In genomic region chr20:20611165-20611564, GRCh38 we compare ENCODE assay signal across 18 cellular contexts.
DNase-seq lines count a peak whose midpoint lies in the region; ATAC-seq lines count a peak whose summit lies in the region.
"Had no signal": no experiment of that assay in that cellular context is flagged by ENCODE, and none has a peak within 500 bp of the region (broad histone marks: within the 10 kb centered on the region; RNA-seq: fewer than 3 reads in every experiment).

No MANE protein-coding gene starts in this region.

- no peak for ATAC-seq in stimulated activated naive CD8-positive, alpha-beta T cell treated with anti-CD3 and anti-CD28 coated beads, Interleukin-15, Interleukin-2, amounts not matched to agents 100 U/mL and 50 U/mL, for 24 hours
- no peak for ATAC-seq in GM21447 (IDR thresholded peaks at IDR 0.05; ENCODE audit: unreplicated experiment)
- no peak for ATAC-seq in GM18867 (IDR thresholded peaks at IDR 0.05; ENCODE audit: unreplicated experiment)
- ATAC-seq: heart left ventricle, K562, left cardiac atrium had no signal

- DNase-seq in DMS79 (lab: John Stamatoyannopoulos, UW): peak; percentile 3
- peak; percentile 87 for DNase-seq in NCI-H1105 treated with DMSO at 0.1 percent for 48 hours (lab: John Stamatoyannopoulos, UW)
- peak; percentile 85 for DNase-seq in NCI-H446 treated with DMSO at 0.1 percent for 48 hours (lab: John Stamatoyannopoulos, UW)
- peak; percentile 63 for DNase-seq in fibroblast of gingiva (ENCODE audit: low read depth)
- DNase-seq in stimulated activated naive CD8-positive, alpha-beta T cell treated with anti-CD3 and anti-CD28 coated beads, Interleukin-15, Interleukin-2, amounts not matched to agents 100 U/mL and 50 U/mL, for 24 hours: no peak
- no peak for DNase-seq in AG08396 (ENCODE audit: low spot score)
- DNase-seq: activated effector memory CD4-positive, alpha-beta T cell treated with anti-CD3 and anti-CD28 coated beads, Interleukin-2, amount 50 U/mL, for 16 hours; activated naive CD8-positive, alpha-beta T cell treated with anti-CD3 and anti-CD28 coated beads, Interleukin-2, amount 10 ng/mL, durations not matched to agents 7 days and 5 days; DMS153; GF-D8; heart left ventricle; HFFc6; left cardiac atrium; NCI-H2107; stimulated activated CD8-positive, alpha-beta memory T cell treated with anti-CD3 and anti-CD28 coated beads, Interleukin-4, amount 100 ng/mL, for 48 hours had no signal

Comparison
In these comparisons a context has a peak if more than half of its experiments do, and no peak if none do; other contexts are left out.
1. DNase-seq: peak in DMS79 (single experiment), NCI-H1105 treated with DMSO at 0.1 percent for 48 hours (single experiment), NCI-H446 treated with DMSO at 0.1 percent for 48 hours (single experiment) and fibroblast of gingiva (single experiment); none in stimulated activated naive CD8-positive, alpha-beta T cell treated with anti-CD3 and anti-CD28 coated beads, Interleukin-15, Interleukin-2, amounts not matched to agents 100 U/mL and 50 U/mL, for 24 hours (single experiment) and AG08396 (single experiment).